In genomic region chr12:50597200-50598195, GRCh38 we compare ENCODE assay signal across 8 cellular contexts.
DNase-seq lines count a peak whose midpoint lies in the region; ATAC-seq and TF ChIP-seq lines count a peak whose summit lies in the region.

No MANE protein-coding gene starts in this region.

- TF ChIP-seq CTCF in GM23338 (conservative IDR thresholded peaks at IDR 0.05; ENCODE audit: low read depth in 2 of 2) = peak in 1 of 2 experiments; percentile 39; a peak in 2 of 4 replicates

- peaks cover 6% of the 10 kb centered on the region for H3K27me3 Mint-ChIP-seq in GM23338 (ENCODE audit: insufficient read depth, low read depth, poor library complexity)
- H3K27me3 Mint-ChIP-seq in activated T-cell treated with anti-CD3 and anti-CD28 coated beads, Interleukin-2, amount 50 U/mL, for 24 hours = no peaks in the 10 kb centered on the region

- no peak overlapping the region for H3K9ac ChIP-seq in neuronal stem cell (ENCODE audit: low read depth, low read length, poor library complexity)

- H3F3A ChIP-seq in GM23338 (replicated peaks; ENCODE audit: low read depth) = no peaks in the 10 kb centered on the region

- H3K27ac ChIP-seq in GM23338 (ENCODE audit: low read depth) (peak overlapping the region; percentile 82; the same call in 1 of the 2 replicates), neuronal stem cell (replicated peaks; ENCODE audit: low read length) (no peak overlapping the region)

- H3K14ac ChIP-seq in neuronal stem cell (ENCODE audit: low read length) = no peak overlapping the region

- no peak overlapping the region for H4K91ac ChIP-seq in neuronal stem cell (ENCODE audit: low read depth, low read length, poor library complexity)

- no peak overlapping the region for H3K23ac ChIP-seq in neuronal stem cell (ENCODE audit: low read depth, low read length, poor library complexity)

- no peak overlapping the region for H3K18ac ChIP-seq in neuronal stem cell (ENCODE audit: low read length)

- ATAC-seq in GM23338 = 0 out of 3 replicates have a peak, but pooled peaks have one; percentile 37

- WGBS in neuronal stem cell (ENCODE audit: extremely low coverage in 2 of 2, insufficient read length in 2 of 2, insufficient replicate concordance in 1 of 2), 2 donors = no CpG with 5 or more reads among the region's 9 CpGs

- no peak overlapping the region for H3K27ac Mint-ChIP-seq in GM23338
- peak overlapping the region; percentile 92 for H3K27ac Mint-ChIP-seq in activated T-cell treated with anti-CD3 and anti-CD28 coated beads, Interleukin-2, amount 50 U/mL, for 24 hours

- H3K36me3 ChIP-seq in GM23338 (ENCODE audit: insufficient read depth) = no peaks in the 10 kb centered on the region
- peaks cover 0 to 2% of the 10 kb centered on the region in 2 donors for H3K36me3 ChIP-seq in neuronal stem cell (replicated peaks in 1 of 2; ENCODE audit: control insufficient read depth in 2 of 2, insufficient read depth in 2 of 2, low read length in 2 of 2)

- H3K27me3 ChIP-seq in GM23338 (ENCODE audit: insufficient read depth) (no peaks in the 10 kb centered on the region), neuronal stem cell (ENCODE audit: control insufficient read depth in 3 of 3, insufficient read depth in 3 of 3, low read depth in 1 of 3, low read length in 3 of 3) (no peaks in the 10 kb centered on the region)

- H2AFZ ChIP-seq in GM23338 (no peak overlapping the region), neuronal stem cell (ENCODE audit: low read length) (no peak overlapping the region)

- no peak overlapping the region for H2BK120ac ChIP-seq in neuronal stem cell (ENCODE audit: low read depth, low read length)

- no peak overlapping the region for H2BK12ac ChIP-seq in neuronal stem cell (ENCODE audit: low read length)

- H2BK5ac ChIP-seq in neuronal stem cell (ENCODE audit: low read length) = no peak overlapping the region

- H4K8ac ChIP-seq in neuronal stem cell (ENCODE audit: low read depth, low read length) = no peak overlapping the region

- H3K4me3 ChIP-seq in GM23338 (no peak overlapping the region), neuronal stem cell (ENCODE audit: low read length in 2 of 2) (no peak overlapping the region)

- no peaks in the 10 kb centered on the region for H3K79me1 ChIP-seq in neuronal stem cell (ENCODE audit: low read depth, low read length)

- no peaks in the 10 kb centered on the region for H3K9me3 ChIP-seq in neuronal stem cell (replicated peaks in 1 of 2; ENCODE audit: control insufficient read depth in 2 of 2, insufficient read depth in 1 of 2, low read depth in 1 of 2, low read length in 2 of 2)

- no peaks in the 10 kb centered on the region for H3K9me2 ChIP-seq in GM23338 (ENCODE audit: insufficient read depth)

- H3K9me3 Mint-ChIP-seq in GM23338 = peaks cover 3% of the 10 kb centered on the region; the same call in 2 of the 3 replicates
- no peaks in the 10 kb centered on the region for H3K9me3 Mint-ChIP-seq in activated T-cell treated with anti-CD3 and anti-CD28 coated beads, Interleukin-2, amount 50 U/mL, for 24 hours

- H3K36me3 Mint-ChIP-seq in GM23338 (ENCODE audit: low read depth) = peaks cover 6% of the 10 kb centered on the region
- H3K36me3 Mint-ChIP-seq in activated T-cell treated with anti-CD3 and anti-CD28 coated beads, Interleukin-2, amount 50 U/mL, for 24 hours (ENCODE audit: low read depth) = peaks cover 11% of the 10 kb centered on the region

- H3K4me1 ChIP-seq in GM23338 (ENCODE audit: insufficient read depth) (peaks cover 36% of the 10 kb centered on the region), neuronal stem cell (ENCODE audit: control insufficient read depth in 2 of 2, insufficient read depth in 1 of 2, low read depth in 1 of 2, low read length in 2 of 2) (peaks cover 0 to 2% of the 10 kb centered on the region in 2 donors)

- no peak overlapping the region for H2AK5ac ChIP-seq in neuronal stem cell (ENCODE audit: low read depth, low read length)

- peaks cover 46% of the 10 kb centered on the region for H3K4me1 Mint-ChIP-seq in GM23338
- H3K4me1 Mint-ChIP-seq in activated T-cell treated with anti-CD3 and anti-CD28 coated beads, Interleukin-2, amount 50 U/mL, for 24 hours (ENCODE audit: low read depth) = peaks cover 51% of the 10 kb centered on the region

- no peaks in the 10 kb centered on the region for H4K20me1 ChIP-seq in GM23338 (replicated peaks; ENCODE audit: insufficient read depth)

- H3K4ac ChIP-seq in neuronal stem cell (ENCODE audit: low read length) = no peak overlapping the region

- H3K79me2 ChIP-seq in GM23338 (replicated peaks; ENCODE audit: insufficient read depth) = peaks cover 58% of the 10 kb centered on the region

- H3K4me2 ChIP-seq in GM23338 = 0 out of 2 replicates have a peak overlapping the region, but pooled peaks have one; percentile 1
- H3K4me2 ChIP-seq in neuronal stem cell (ENCODE audit: insufficient read depth, low read length, poor library complexity, severe bottlenecking) = no peak overlapping the region

- H3K4me3 Mint-ChIP-seq in GM23338 = no peak overlapping the region
- H3K4me3 Mint-ChIP-seq in activated T-cell treated with anti-CD3 and anti-CD28 coated beads, Interleukin-2, amount 50 U/mL, for 24 hours = peak overlapping the region; percentile 66

- peak; percentile 96 for DNase-seq in ELR (ENCODE audit: low read depth)
- no peak for DNase-seq in GM23338 (ENCODE audit: low spot score)
- peak; percentile 98 for DNase-seq in NCI-H226
- peak; percentile 47 for DNase-seq in activated T-cell treated with anti-CD3 and anti-CD28 coated beads, Interleukin-2, amount 50 U/mL, for 24 hours
- DNase-seq in foreskin melanocyte = peak; percentile 89
- peak; percentile 11 to 43 for DNase-seq in stimulated activated CD4-positive, alpha-beta T cell treated with anti-CD3 and anti-CD28 coated beads, Interleukin-1b, Interleukin-23, amount 100 ng/mL, for 4 hours (ENCODE audit: low read depth in 2 of 2)
- DNase-seq in neuronal stem cell (ENCODE audit: low spot score) = no peak
- DNase-seq in iPS-NIHi7 (ENCODE audit: extremely low spot score) = no peak

- no peak overlapping the region for H2BK15ac ChIP-seq in neuronal stem cell (ENCODE audit: low read length)

TF ChIP-seq in GM23338, 12 proteins besides CTCF, POLR2A, EP300 and RAD21 (continues in another document):
- no peak for TF ChIP-seq ZNF114 (CRISPR knock-in tag; IDR thresholded peaks at IDR 0.05)
- TF ChIP-seq ZNF331 (CRISPR knock-in tag; IDR thresholded peaks at IDR 0.05; ENCODE audit: low read depth) = no peak
- no peak for TF ChIP-seq REST (IDR thresholded peaks at IDR 0.05; ENCODE audit: unreplicated experiment)
- TF ChIP-seq NANOG (IDR thresholded peaks at IDR 0.05; ENCODE audit: borderline replicate concordance) = no peak
- no peak for TF ChIP-seq CREB1 (CRISPR knock-in tag; IDR thresholded peaks at IDR 0.05; ENCODE audit: low read depth)
- no peak for TF ChIP-seq ETS1 (IDR thresholded peaks at IDR 0.05)
- no peak for TF ChIP-seq POLR2AphosphoS5 (IDR thresholded peaks at IDR 0.05; ENCODE audit: low read depth)
- TF ChIP-seq JUNB (IDR thresholded peaks at IDR 0.05; ENCODE audit: unreplicated experiment) = no peak
- no peak for TF ChIP-seq EZH2 (IDR thresholded peaks at IDR 0.05; ENCODE audit: low read depth, unreplicated experiment)
- no peak for TF ChIP-seq STAT1 (IDR thresholded peaks at IDR 0.05; ENCODE audit: unreplicated experiment)

Comparison
In these comparisons a context has a peak if more than half of its experiments do, and no peak if none do; other contexts are left out.
1. DNase-seq: peak in ELR (single experiment), NCI-H226 (single experiment), activated T-cell treated with anti-CD3 and anti-CD28 coated beads, Interleukin-2, amount 50 U/mL, for 24 hours (single experiment), foreskin melanocyte (single experiment) and stimulated activated CD4-positive, alpha-beta T cell treated with anti-CD3 and anti-CD28 coated beads, Interleukin-1b, Interleukin-23, amount 100 ng/mL, for 4 hours (2 of 2); none in GM23338 (single experiment), neuronal stem cell (single experiment) and iPS-NIHi7 (single experiment).